18 cellular contexts compared by ENCODE assay signal in the genomic region with DNA sequence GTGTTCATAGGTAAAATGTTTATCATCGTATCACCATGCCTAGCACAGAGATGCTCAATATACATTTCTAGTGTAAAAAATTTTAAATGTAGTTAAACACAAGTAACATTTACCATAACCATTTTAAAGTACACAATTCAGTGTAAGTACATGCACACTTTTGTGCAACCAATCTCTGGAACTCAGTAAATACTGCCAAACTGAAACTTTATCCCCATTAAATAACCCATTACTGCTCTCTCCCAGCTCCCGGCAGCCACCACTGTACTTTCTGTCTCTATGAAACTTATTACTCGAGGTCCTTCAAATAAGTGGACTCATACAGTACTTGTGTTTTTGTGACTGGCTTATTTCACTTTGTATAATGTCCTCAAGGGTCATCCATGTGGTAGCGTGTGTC.
A peak's percentile ranks its signal among the peaks of the same experiment; 100 is the strongest.
DNase-seq lines count a peak whose midpoint lies in the region; ATAC-seq and TF ChIP-seq lines count a peak whose summit lies in the region.
"Had no signal": no experiment of that assay in that cellular context is flagged by ENCODE, and none has a peak within 500 bp of the region (broad histone marks: within the 10 kb centered on the region; RNA-seq: fewer than 3 reads in every experiment).

No MANE protein-coding gene starts in this region.

- H3K4me3 Mint-ChIP-seq in nephron = no peak overlapping the region
- H3K4me3 Mint-ChIP-seq in activated naive CD8-positive, alpha-beta T cell treated with anti-CD3 and anti-CD28 coated beads, Interleukin-2, amount 50 U/mL, for 24 hours = no peak overlapping the region
- H3K4me3 Mint-ChIP-seq: H9, T-cell had no signal

- DNase-seq in DMS79 (lab: John Stamatoyannopoulos, UW) (peak; percentile 59), HEK293T (ENCODE audit: extremely low spot score) (peak; percentile 2), NCI-H2196 treated with DMSO at 0.1 percent for 48 hours (lab: John Stamatoyannopoulos, UW; ENCODE audit: unreplicated experiment) (peak; percentile 30), coronary artery (ENCODE audit: low spot score) (no peak)
- no peak for DNase-seq in activated naive CD8-positive, alpha-beta T cell treated with anti-CD3 and anti-CD28 coated beads, Interleukin-2, amount 50 U/mL, for 24 hours
- DNase-seq: DND-41, H9, NCI-H1105 treated with DMSO at 0.1 percent for 48 hours, NCI-H1694, NCI-H510A, NCI-H774, SHP77, T-cell had no signal

- H3K27ac ChIP-seq in coronary artery = no peak overlapping the region
- H3K27ac ChIP-seq: C4-2B, SK-N-MC had no signal

- POLR2A ChIA-PET in HEK293T (lab: Yijun Ruan, JAX) = no interaction called here

- H3K36me3 Mint-ChIP-seq in nephron (ENCODE audit: low read depth) = peaks cover 5% of the 10 kb centered on the region
- peaks cover 2% of the 10 kb centered on the region for H3K36me3 Mint-ChIP-seq in activated naive CD8-positive, alpha-beta T cell treated with anti-CD3 and anti-CD28 coated beads, Interleukin-2, amount 50 U/mL, for 24 hours (ENCODE audit: low read depth)
- H3K36me3 Mint-ChIP-seq: T-cell had no signal

- no peak overlapping the region for H3K4me3 ChIP-seq in coronary artery
- H3K4me3 ChIP-seq: K562, SK-N-MC had no signal

- CTCF ChIA-PET in HEK293T (lab: Yijun Ruan, JAX) = no interaction called here

- H3K9me3 Mint-ChIP-seq in nephron = peaks cover 7% of the 10 kb centered on the region
- no peaks in the 10 kb centered on the region for H3K9me3 Mint-ChIP-seq in activated naive CD8-positive, alpha-beta T cell treated with anti-CD3 and anti-CD28 coated beads, Interleukin-2, amount 50 U/mL, for 24 hours

- H3K27ac Mint-ChIP-seq in nephron = peak overlapping the region; percentile 8 to 69 (median 49)
- no peak overlapping the region for H3K27ac Mint-ChIP-seq in activated naive CD8-positive, alpha-beta T cell treated with anti-CD3 and anti-CD28 coated beads, Interleukin-2, amount 50 U/mL, for 24 hours
- H3K27ac Mint-ChIP-seq: H9, T-cell had no signal

- H3K27me3 Mint-ChIP-seq in nephron (ENCODE audit: low read depth) = no peaks in the 10 kb centered on the region
- no peaks in the 10 kb centered on the region for H3K27me3 Mint-ChIP-seq in activated naive CD8-positive, alpha-beta T cell treated with anti-CD3 and anti-CD28 coated beads, Interleukin-2, amount 50 U/mL, for 24 hours
- H3K27me3 Mint-ChIP-seq: T-cell had no signal

- H3K4me1 Mint-ChIP-seq in nephron = peaks cover 31% of the 10 kb centered on the region
- peaks cover 21% of the 10 kb centered on the region for H3K4me1 Mint-ChIP-seq in activated naive CD8-positive, alpha-beta T cell treated with anti-CD3 and anti-CD28 coated beads, Interleukin-2, amount 50 U/mL, for 24 hours

- TF ChIP-seq CTCF in nephron (IDR thresholded peaks at IDR 0.05; ENCODE audit: unreplicated experiment in 3 of 3) = no peak
- TF ChIP-seq CTCF in coronary artery (IDR thresholded peaks at IDR 0.05) = no peak

- no peak for ATAC-seq in activated naive CD8-positive, alpha-beta T cell treated with anti-CD3 and anti-CD28 coated beads, Interleukin-2, amount 50 U/mL, for 24 hours
- no peak for ATAC-seq in HG02623 (IDR thresholded peaks at IDR 0.05; ENCODE audit: unreplicated experiment)
- ATAC-seq: K562, T-cell had no signal

TF ChIP-seq in HEK293T, 16 proteins besides CTCF, POLR2A, EP300 and RAD21:
- TF ChIP-seq CTBP1 (IDR thresholded peaks at IDR 0.05; ENCODE audit: borderline replicate concordance) (no peak), ELF4 (IDR thresholded peaks at IDR 0.05) (no peak), SUZ12 (IDR thresholded peaks at IDR 0.05) (no peak), ZNF384 (IDR thresholded peaks at IDR 0.05) (no peak), SP1 (IDR thresholded peaks at IDR 0.05) (no peak), BHLHE40 (IDR thresholded peaks at IDR 0.05; ENCODE audit: borderline replicate concordance) (no peak), HDGF (IDR thresholded peaks at IDR 0.05; ENCODE audit: borderline replicate concordance) (no peak), LEF1 (IDR thresholded peaks at IDR 0.05; ENCODE audit: borderline replicate concordance) (no peak), TARDBP (IDR thresholded peaks at IDR 0.05) (no peak), FOXM1 (IDR thresholded peaks at IDR 0.05; ENCODE audit: borderline replicate concordance) (no peak), FOXK2 (IDR thresholded peaks at IDR 0.05) (no peak), L3MBTL2 (conservative IDR thresholded peaks at IDR 0.05) (no peak), NFRKB (IDR thresholded peaks at IDR 0.05) (no peak), FOXA1 (IDR thresholded peaks at IDR 0.05) (no peak), ARNT (IDR thresholded peaks at IDR 0.05) (no peak)
- TF ChIP-seq, protein P1, sequence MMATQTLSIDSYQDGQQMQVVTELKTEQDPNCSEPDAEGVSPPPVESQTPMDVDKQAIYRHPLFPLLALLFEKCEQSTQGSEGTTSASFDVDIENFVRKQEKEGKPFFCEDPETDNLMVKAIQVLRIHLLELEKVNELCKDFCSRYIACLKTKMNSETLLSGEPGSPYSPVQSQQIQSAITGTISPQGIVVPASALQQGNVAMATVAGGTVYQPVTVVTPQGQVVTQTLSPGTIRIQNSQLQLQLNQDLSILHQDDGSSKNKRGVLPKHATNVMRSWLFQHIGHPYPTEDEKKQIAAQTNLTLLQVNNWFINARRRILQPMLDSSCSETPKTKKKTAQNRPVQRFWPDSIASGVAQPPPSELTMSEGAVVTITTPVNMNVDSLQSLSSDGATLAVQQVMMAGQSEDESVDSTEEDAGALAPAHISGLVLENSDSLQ (IDR thresholded peaks at IDR 0.05) = no peak

Comparison
In these comparisons a context has a peak if more than half of its experiments do, and no peak if none do; other contexts are left out.
1. DNase-seq: peak in DMS79 (single experiment), HEK293T (single experiment) and NCI-H2196 treated with DMSO at 0.1 percent for 48 hours (single experiment); none in coronary artery (single experiment) and activated naive CD8-positive, alpha-beta T cell treated with anti-CD3 and anti-CD28 coated beads, Interleukin-2, amount 50 U/mL, for 24 hours (single experiment).